In genomic region chr11:8258289-8258688, GRCh38 we compare ENCODE assay signal across 15 cellular contexts. TPM values are rescaled to one million over a fixed set of nuclear protein-coding genes. Genes with fewer than 3 reads are reported as not detected.
A peak's percentile ranks its signal among the peaks of the same experiment; 100 is the strongest.
DNase-seq lines count a peak whose midpoint lies in the region; TF ChIP-seq lines count a peak whose summit lies in the region.
"Had no signal": no experiment of that assay in that cellular context is flagged by ENCODE, and none has a peak within 500 bp of the region (broad histone marks: within the 10 kb centered on the region; RNA-seq: fewer than 3 reads in every experiment).

No MANE protein-coding gene starts in this region.

- H3K27me3 ChIP-seq in neural cell (ENCODE audit: insufficient read depth, low read depth, low read length) (no peaks in the 10 kb centered on the region), testis (no peaks in the 10 kb centered on the region)

- TF ChIP-seq EP300 in neural cell (conservative IDR thresholded peaks at IDR 0.05; ENCODE audit: poor library complexity, severe bottlenecking) = no peak

- no peak overlapping the region for H3K4me2 ChIP-seq in neural cell (ENCODE audit: low read length)

- intact Hi-C loops in CD14-positive monocyte (cut with micrococcal nuclease) = no loop called here
- intact Hi-C loops in testis (cut with DNase I; ENCODE audit: low total_unique reads) = no loop called here

- H3F3A ChIP-seq in neural cell (ENCODE audit: insufficient read depth, low read length, poor library complexity, severe bottlenecking) = no peaks in the 10 kb centered on the region

- no peak for TF ChIP-seq POLR2A in testis (IDR thresholded peaks at IDR 0.05)

- no peaks in the 10 kb centered on the region for H3K9me3 ChIP-seq in neural cell (ENCODE audit: low read length)
- no peaks in the 10 kb centered on the region for H3K9me3 ChIP-seq in testis

- no peaks in the 10 kb centered on the region for H3K36me3 Mint-ChIP-seq in CD14-positive monocyte

- peak; percentile 36 for DNase-seq in CD14-positive monocyte (ENCODE audit: low spot score)
- DNase-seq in LHCN-M2 (ENCODE audit: low read depth) = peak; percentile 7
- DNase-seq in cerebellar cortex (ENCODE audit: low spot score) = peak; percentile 65
- no peak for DNase-seq in NCI-H146 (lab: John Stamatoyannopoulos, UW)
- no peak for DNase-seq in testis
- no peak for DNase-seq in stimulated activated CD4-positive, alpha-beta T cell treated with anti-CD3 and anti-CD28 coated beads, Interleukin-1b, Interleukin-23, amount 100 ng/mL, for 48 hours
- no peak for DNase-seq in T-helper 2 cell
- DNase-seq: activated B cell treated with CpG ODN at 0.5 μM for 24 hours; MM.1S; stimulated activated CD4-positive, alpha-beta T cell treated with anti-CD3 and anti-CD28 coated beads, Interleukin-4, amount 100 ng/mL, for 1 hour; stimulated activated naive CD4-positive, alpha-beta T cell treated with Interleukin-2 at 50 U/mL for 16 hours had no signal

- TF ChIP-seq CTCF in CD14-positive monocyte (IDR thresholded peaks at IDR 0.05) = no peak
- TF ChIP-seq CTCF in neural cell (IDR thresholded peaks at IDR 0.05; ENCODE audit: poor library complexity, severe bottlenecking) = no peak
- TF ChIP-seq CTCF in testis (IDR thresholded peaks at IDR 0.05) = no peak

- no peak for TF ChIP-seq RAD21 in neural cell (conservative IDR thresholded peaks at IDR 0.05)

- H3K79me2 ChIP-seq in neural cell (replicated peaks; ENCODE audit: insufficient read depth, low read length) = peaks cover 55% of the 10 kb centered on the region

- peak overlapping the region; percentile 39 for H3K27ac ChIP-seq in neural cell (ENCODE audit: low read length)
- no peak overlapping the region for H3K27ac ChIP-seq in testis

- H3K27me3 Mint-ChIP-seq in CD14-positive monocyte (ENCODE audit: low read depth in 3 of 3) = peaks cover 50 to 54% (median 50%) of the 10 kb centered on the region in 3 donors

- H4K20me1 ChIP-seq in neural cell (ENCODE audit: insufficient read depth) = no peaks in the 10 kb centered on the region

- H3K9ac ChIP-seq in neural cell (ENCODE audit: low read length) = no peak overlapping the region

- WGBS in testis, 2 donors = 73 to 74% methylated on average over 5 of the region's 5 CpGs

- H3K4me3 ChIP-seq in neural cell (ENCODE audit: low read length) (no peak overlapping the region), testis (no peak overlapping the region)

- peaks cover 18% of the 10 kb centered on the region for H3K4me1 Mint-ChIP-seq in CD14-positive monocyte

- H3K4me1 ChIP-seq in testis = no peaks in the 10 kb centered on the region

- no peak overlapping the region for H3K27ac Mint-ChIP-seq in CD14-positive monocyte
- H3K27ac Mint-ChIP-seq: activated B cell treated with CpG ODN at 0.5 μM for 24 hours; activated T-helper 1 cell treated with anti-CD3 and anti-CD28 coated beads, Interleukin-12 subunit alpha, Interleukin-12 subunit beta, Interleukin-2, Interleukin-4 antibody, amounts not matched to agents 30 ng/mL and 10 ng/mL and 1 ng/mL, durations not matched to agents 14 hours and 24 hours and 36 hours had no signal

- peaks cover 0 to 5% (median 0%) of the 10 kb centered on the region in 7 donors for H3K9me3 Mint-ChIP-seq in CD14-positive monocyte
- H3K9me3 Mint-ChIP-seq: activated B cell treated with CpG ODN at 0.5 μM for 24 hours; activated T-helper 1 cell treated with anti-CD3 and anti-CD28 coated beads, Interleukin-12 subunit alpha, Interleukin-12 subunit beta, Interleukin-2, Interleukin-4 antibody, amounts not matched to agents 30 ng/mL and 10 ng/mL and 1 ng/mL, durations not matched to agents 14 hours and 24 hours and 36 hours had no signal

- H3K36me3 ChIP-seq in neural cell (ENCODE audit: insufficient read depth, low read length) (no peaks in the 10 kb centered on the region), testis (ENCODE audit: low read depth, missing control alignments) (no peaks in the 10 kb centered on the region)

- H3K4me3 Mint-ChIP-seq in CD14-positive monocyte = peak overlapping the region in 1 of 2 donors; percentile 46
- H3K4me3 Mint-ChIP-seq: activated B cell treated with CpG ODN at 0.5 μM for 24 hours; activated T-helper 1 cell treated with anti-CD3 and anti-CD28 coated beads, Interleukin-12 subunit alpha, Interleukin-12 subunit beta, Interleukin-2, Interleukin-4 antibody, amounts not matched to agents 30 ng/mL and 10 ng/mL and 1 ng/mL, durations not matched to agents 14 hours and 24 hours and 36 hours had no signal

- H3K9me2 ChIP-seq in neural cell (ENCODE audit: insufficient read depth, low read length) = no peaks in the 10 kb centered on the region

- no peak overlapping the region for H2AFZ ChIP-seq in neural cell (ENCODE audit: low read depth, low read length)

TF ChIP-seq in neural cell, 6 proteins besides CTCF, POLR2A, EP300 and RAD21:
- TF ChIP-seq REST (IDR thresholded peaks at IDR 0.05; ENCODE audit: borderline replicate concordance) (no peak), TAF1 (IDR thresholded peaks at IDR 0.05; ENCODE audit: low read depth) (no peak), MXI1 (conservative IDR thresholded peaks at IDR 0.05; ENCODE audit: poor library complexity, severe bottlenecking) (no peak), SMC3 (conservative IDR thresholded peaks at IDR 0.05; ENCODE audit: poor library complexity) (no peak), POLR2AphosphoS5 (IDR thresholded peaks at IDR 0.05) (no peak), EZH2 (IDR thresholded peaks at IDR 0.05; ENCODE audit: borderline replicate concordance, insufficient read depth, low read length, poor library complexity, severe bottlenecking) (no peak)

RNA-seq across cellular contexts. Expression of gene LMO1, which starts 5.4 kb away (rescaled TPM):
- polyA plus RNA-seq in CD14-positive monocyte (not detected), neural cell (4.4 and 4.5 TPM in 2 replicates), testis (ENCODE audit: insufficient read depth, low read depth, low replicate concordance) (1.3 TPM)
- total RNA-seq in LHCN-M2 (2014; rRNA removed) (not detected in 2 replicates), testis (1 to 10 TPM in 1 of 2 donors, not detected in 1; 1.5 TPM)
- not detected for polyA plus RNA-seq in LHCN-M2 (2012)
- 3.6 and 7.5 TPM in 2 replicates for polyA minus RNA-seq in neural cell
- total RNA-seq: activated B cell treated with CpG ODN at 0.5 μM for 24 hours; activated T-helper 1 cell treated with anti-CD3 and anti-CD28 coated beads, Interleukin-12 subunit alpha, Interleukin-12 subunit beta, Interleukin-2, Interleukin-4 antibody, amounts not matched to agents 30 ng/mL and 10 ng/mL and 1 ng/mL, durations not matched to agents 14 hours and 24 hours and 36 hours; osteocyte had no signal
- polyA plus RNA-seq: mammary epithelial cell had no signal

Comparison
In these comparisons a context has a peak if more than half of its experiments do, and no peak if none do; other contexts are left out.
1. DNase-seq: peak in CD14-positive monocyte (single experiment), LHCN-M2 (single experiment) and cerebellar cortex (single experiment); none in NCI-H146 (single experiment), testis (single experiment), stimulated activated CD4-positive, alpha-beta T cell treated with anti-CD3 and anti-CD28 coated beads, Interleukin-1b, Interleukin-23, amount 100 ng/mL, for 48 hours (single experiment) and T-helper 2 cell (0 of 5).